Comparison of ENCODE assay signal across 8 cellular contexts in genomic region chr1:171313319-171313834, GRCh38. TPM values are rescaled to one million over a fixed set of nuclear protein-coding genes. Genes with fewer than 3 reads are reported as not detected.
A peak's percentile ranks its signal among the peaks of the same experiment; 100 is the strongest.
DNase-seq lines count a peak whose midpoint lies in the region; ATAC-seq and TF ChIP-seq lines count a peak whose summit lies in the region.

No MANE protein-coding gene starts in this region.

- TF ChIP-seq CTCF in coronary artery (IDR thresholded peaks at IDR 0.05): no peak
- no peak for TF ChIP-seq CTCF in stomach (IDR thresholded peaks at IDR 0.05)

- H3K4me3 ChIP-seq in coronary artery (peak overlapping the region; percentile 6), stomach (no peak overlapping the region)

- H3K36me3 ChIP-seq in stomach: peaks cover 0 to 4% (median 0%) of the 10 kb centered on the region in 4 donors

- peaks cover 0 to 22% (median 16%) of the 10 kb centered on the region in 4 donors for H3K4me1 ChIP-seq in stomach

- ATAC-seq in HG03103 (IDR thresholded peaks at IDR 0.05; ENCODE audit: low read depth, unreplicated experiment): peak; percentile 38

- peaks cover 4% of the 10 kb centered on the region for H3K36me3 Mint-ChIP-seq in activated naive CD4-positive, alpha-beta T cell treated with anti-CD3 and anti-CD28 coated beads, Interleukin-2, amount 50 U/mL, for 24 hours

- H3K9me3 Mint-ChIP-seq in activated naive CD4-positive, alpha-beta T cell treated with anti-CD3 and anti-CD28 coated beads, Interleukin-2, amount 50 U/mL, for 24 hours: no peaks in the 10 kb centered on the region

- peak overlapping the region; percentile 59 for H3K27ac Mint-ChIP-seq in activated naive CD4-positive, alpha-beta T cell treated with anti-CD3 and anti-CD28 coated beads, Interleukin-2, amount 50 U/mL, for 24 hours

- H3K27me3 ChIP-seq in stomach: no peaks in the 10 kb centered on the region

- DNase-seq in activated naive CD4-positive, alpha-beta T cell (lab: John Stamatoyannopoulos, UW): no peak
- DNase-seq in coronary artery (ENCODE audit: low spot score): no peak
- no peak for DNase-seq in stomach
- no peak for DNase-seq in substantia nigra (lab: John Stamatoyannopoulos, UW)
- DNase-seq in NCI-H1092 treated with DMSO at 0.1 percent for 48 hours (lab: John Stamatoyannopoulos, UW): no peak
- DNase-seq in GM19240 (ENCODE audit: insufficient read length, low spot score): no peak

- no peaks in the 10 kb centered on the region for H3K27me3 Mint-ChIP-seq in activated naive CD4-positive, alpha-beta T cell treated with anti-CD3 and anti-CD28 coated beads, Interleukin-2, amount 50 U/mL, for 24 hours

- H3K27ac ChIP-seq in coronary artery: peak overlapping the region; percentile 80 to 86
- H3K27ac ChIP-seq in stomach: peak overlapping the region in 4 of 5 donors; percentile 47 to 80 (median 73)
- H3K27ac ChIP-seq in substantia nigra (ENCODE audit: low read depth, low read length, poor library complexity, severe bottlenecking): no peak overlapping the region

- intact Hi-C loops in stomach (cut with DNase I; ENCODE audit: low total_unique reads): no loop called here

- H3K9me3 ChIP-seq in stomach: no peaks in the 10 kb centered on the region

- H3K4me1 Mint-ChIP-seq in activated naive CD4-positive, alpha-beta T cell treated with anti-CD3 and anti-CD28 coated beads, Interleukin-2, amount 50 U/mL, for 24 hours: peaks cover 20% of the 10 kb centered on the region

- TF ChIP-seq POLR2A in stomach (IDR thresholded peaks at IDR 0.05): no peak

- H3K4me3 Mint-ChIP-seq in activated naive CD4-positive, alpha-beta T cell treated with anti-CD3 and anti-CD28 coated beads, Interleukin-2, amount 50 U/mL, for 24 hours: peak overlapping the region; percentile 81

- WGBS in stomach, 5 donors: 7 to 13% (median 9%) methylated on average over 1 of the region's 1 CpG

- TF ChIP-seq EP300 in stomach (IDR thresholded peaks at IDR 0.05): no peak

RNA-seq across cellular contexts. Expression of gene FMO4, which starts 0.6 kb away (rescaled TPM):
- 1 to 10 TPM in 3 of 5 donors, under 1 TPM in 1, not detected in 1; 0.89 to 5.9 (median 3.4) TPM for total RNA-seq in stomach
- 10 to 100 TPM in 1 of 3 donors, 1 to 10 TPM in 2; 3.2 to 12.2 (median 3.8) TPM for polyA plus RNA-seq in stomach
